ENCODE assay signal across 30 cellular contexts in genomic region chr9:124038239-124038638, GRCh38. TPM values are rescaled to one million over a fixed set of nuclear protein-coding genes. Genes with fewer than 3 reads are reported as not detected.
DNase-seq lines count a peak whose midpoint lies in the region; ATAC-seq and TF ChIP-seq lines count a peak whose summit lies in the region.
"Had no signal": no experiment of that assay in that cellular context is flagged by ENCODE, and none has a peak within 500 bp of the region (broad histone marks: within the 10 kb centered on the region; RNA-seq: fewer than 3 reads in every experiment).

No MANE protein-coding gene starts in this region.

- H3K9me3 ChIP-seq in PC-3 (ENCODE audit: low read length) = no peaks in the 10 kb centered on the region
- H3K9me3 ChIP-seq in testis = no peaks in the 10 kb centered on the region
- H3K9me3 ChIP-seq: breast epithelium, right lobe of liver, suprapubic skin had no signal

- CTCF ChIA-PET in PC-3 (lab: Charles Lee) = interaction anchor here (0.6 kb wide), 1 partner anchor 34 kb away, joined by 3 read pairs; no protein-coding TSS in a partner anchor

- H3K4me2 ChIP-seq in PC-3 (ENCODE audit: low read length) = no peak overlapping the region; the same call in 1 of the 2 replicates

- H2AFZ ChIP-seq in PC-3 (ENCODE audit: low read length) = no peak overlapping the region

- no peaks in the 10 kb centered on the region for H3F3A ChIP-seq in PC-3 (ENCODE audit: low read length, unreplicated experiment)

- H3K4me3 ChIP-seq in PC-3 (ENCODE audit: low read length) (no peak overlapping the region), testis (no peak overlapping the region)
- H3K4me3 ChIP-seq: breast epithelium, right lobe of liver, suprapubic skin had no signal

- no peaks in the 10 kb centered on the region for H3K9me2 ChIP-seq in PC-3 (replicated peaks; ENCODE audit: low read length)

- WGBS in testis, 2 donors = 34 to 47% methylated on average over 6 of the region's 6 CpGs

- BruUV-seq in PC-3 (replicated peaks; lab: Mats Ljungman, UMichigan) = no TSS peak

- peak; percentile 45 for ATAC-seq in PC-3
- peak; percentile 7 for ATAC-seq in left lobe of liver
- ATAC-seq in HG02642 (IDR thresholded peaks at IDR 0.05; ENCODE audit: poor library complexity, unreplicated experiment) = no peak
- ATAC-seq: activated T-cell treated with anti-CD3 and anti-CD28 coated beads, Interleukin-2, amount 50 U/mL, for 4 hours; CD8-positive, alpha-beta T cell had no signal

- H3K27ac ChIP-seq in PC-3 (ENCODE audit: low read length) (no peak overlapping the region), testis (no peak overlapping the region)
- H3K27ac ChIP-seq: 22Rv1, breast epithelium, HL-60, right lobe of liver, suprapubic skin had no signal

- TF ChIP-seq POLR2A in testis (IDR thresholded peaks at IDR 0.05) = no peak

- H4K20me1 ChIP-seq in PC-3 (ENCODE audit: low read length) = no peaks in the 10 kb centered on the region

- intact Hi-C loops in PC-3 (cut with micrococcal nuclease) = no loop called here
- intact Hi-C loops in testis (cut with DNase I; ENCODE audit: low total_unique reads) = no loop called here

- peak; percentile 17 for DNase-seq in NCI-H510A treated with DMSO at 0.1 percent for 48 hours (lab: John Stamatoyannopoulos, UW)
- DNase-seq in NCI-H510A (lab: John Stamatoyannopoulos, UW) = no peak
- DNase-seq in PC-3 = peak; percentile 25
- no peak for DNase-seq in left lobe of liver (ENCODE audit: low spot score)
- DNase-seq in testis = peak; percentile 40
- DNase-seq in NCI-H1048 (lab: John Stamatoyannopoulos, UW) = no peak
- DNase-seq in AG08395 (ENCODE audit: low spot score) = no peak
- DNase-seq: activated B cell treated with CpG ODN at 0.5 μM for 24 hours; activated CD4-positive, alpha-beta T cell treated with anti-CD3 and anti-CD28 coated beads, Interleukin-2, amount 50 U/mL, for 1 hour; activated naive CD4-positive, alpha-beta T cell; activated T-cell treated with anti-CD3 and anti-CD28 coated beads, Interleukin-2, amount 50 U/mL, for 4 hours; amygdala; CD8-positive, alpha-beta T cell; DMS 273 treated with DMSO at 0.1 percent for 48 hours; effector CD4-positive, alpha-beta T cell; kidney glomerular epithelial cell; mammary epithelial cell; NCI-H1694 treated with DMSO at 0.1 percent for 48 hours; NK-92 treated with Interleukin-12 subunit alpha and Interleukin-12 subunit beta, amount 100 ng/mL, for 24 hours; stimulated activated CD4-positive, alpha-beta T cell treated with anti-CD3 and anti-CD28 coated beads, Interleukin-15, amount 100 ng/mL, for 24 hours; stimulated activated naive CD4-positive, alpha-beta T cell; SW 1271; T1000 had no signal

- POLR2A ChIA-PET in PC-3 (lab: Charles Lee; ENCODE audit: unreplicated experiment) = no interaction called here

- H3K79me2 ChIP-seq in PC-3 (ENCODE audit: low read length) = no peaks in the 10 kb centered on the region

- H3K36me3 ChIP-seq in PC-3 (ENCODE audit: low read depth, low read length) (no peaks in the 10 kb centered on the region), testis (ENCODE audit: low read depth, missing control alignments) (no peaks in the 10 kb centered on the region)
- H3K36me3 ChIP-seq: breast epithelium, right lobe of liver, suprapubic skin had no signal

- H3K4me1 ChIP-seq in PC-3 (ENCODE audit: insufficient read depth, low read length) = no peaks in the 10 kb centered on the region
- peaks cover 6% of the 10 kb centered on the region for H3K4me1 ChIP-seq in testis

- H3K9ac ChIP-seq in PC-3 (ENCODE audit: low read length) = no peak overlapping the region

- H3K27me3 ChIP-seq in PC-3 (ENCODE audit: low read length) (no peaks in the 10 kb centered on the region), testis (no peaks in the 10 kb centered on the region)
- H3K27me3 ChIP-seq: right lobe of liver had no signal

- no peak for TF ChIP-seq CTCF in PC-3 (conservative IDR thresholded peaks at IDR 0.05; ENCODE audit: low read depth, low read length)
- TF ChIP-seq CTCF in testis (IDR thresholded peaks at IDR 0.05) = no peak

RNA-seq across cellular contexts. Expression of gene LHX2, which starts 26.7 kb away (rescaled TPM):
- total RNA-seq in PC-3 (2014; rRNA removed) (1.1 TPM in 2 replicates), left lobe of liver (2.9 TPM), testis (1 to 10 TPM; 2.0 to 5.1 TPM)
- polyA plus RNA-seq in testis (ENCODE audit: insufficient read depth, low read depth, low replicate concordance) = 3.4 TPM
- total RNA-seq: activated B cell treated with CpG ODN at 0.5 μM for 24 hours; breast epithelium; CD8-positive, alpha-beta T cell; mammary epithelial cell; urinary bladder had no signal
- polyA plus RNA-seq: urinary bladder had no signal

Comparison
In these comparisons a context has a peak if more than half of its experiments do, and no peak if none do; other contexts are left out.
1. DNase-seq: peak in NCI-H510A treated with DMSO at 0.1 percent for 48 hours (single experiment), PC-3 (single experiment) and testis (single experiment); none in NCI-H510A (single experiment), left lobe of liver (single experiment), NCI-H1048 (single experiment) and AG08395 (single experiment).